1 cellular context compared by ENCODE assay signal in the genomic region with DNA sequence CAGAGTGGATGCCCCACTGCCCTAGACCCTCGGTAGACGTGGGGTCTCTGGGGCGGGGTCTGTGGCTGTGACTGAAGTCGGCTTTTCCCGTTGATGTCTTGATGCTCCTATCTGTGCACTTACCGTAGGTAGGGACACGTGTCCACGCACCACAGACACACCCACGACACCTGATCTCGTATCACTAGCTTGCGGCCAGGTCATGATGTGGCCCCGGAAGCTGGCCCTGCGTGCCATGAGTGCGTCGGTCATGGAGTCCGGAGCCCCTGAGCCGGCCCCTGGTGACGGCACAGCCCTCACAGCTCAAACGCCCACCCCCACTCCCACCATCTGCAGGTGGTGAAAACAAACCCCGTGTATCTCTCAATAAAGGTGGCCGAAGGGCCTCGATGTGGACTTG.
A peak's percentile ranks its signal among the peaks of the same experiment; 100 is the strongest.
TF ChIP-seq lines count a peak whose summit lies in the region.

No MANE protein-coding gene starts in this region.

TF ChIP-seq in HepG2, 621 proteins besides CTCF, POLR2A, EP300 and RAD21:
- TF ChIP-seq, protein P1, sequence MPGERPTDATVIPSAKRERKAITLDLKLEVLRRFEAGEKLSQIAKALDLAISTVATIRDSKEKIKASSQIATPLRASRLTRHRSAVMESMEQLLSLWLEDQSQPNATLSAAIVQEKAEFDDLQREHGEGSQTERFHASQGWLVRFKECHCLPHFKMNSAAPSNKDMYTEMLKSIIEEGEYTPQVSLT (CRISPR knock-in tag; IDR thresholded peaks at IDR 0.05; ENCODE audit: borderline replicate concordance, low read depth), result no peak
- TF ChIP-seq, protein P2, sequence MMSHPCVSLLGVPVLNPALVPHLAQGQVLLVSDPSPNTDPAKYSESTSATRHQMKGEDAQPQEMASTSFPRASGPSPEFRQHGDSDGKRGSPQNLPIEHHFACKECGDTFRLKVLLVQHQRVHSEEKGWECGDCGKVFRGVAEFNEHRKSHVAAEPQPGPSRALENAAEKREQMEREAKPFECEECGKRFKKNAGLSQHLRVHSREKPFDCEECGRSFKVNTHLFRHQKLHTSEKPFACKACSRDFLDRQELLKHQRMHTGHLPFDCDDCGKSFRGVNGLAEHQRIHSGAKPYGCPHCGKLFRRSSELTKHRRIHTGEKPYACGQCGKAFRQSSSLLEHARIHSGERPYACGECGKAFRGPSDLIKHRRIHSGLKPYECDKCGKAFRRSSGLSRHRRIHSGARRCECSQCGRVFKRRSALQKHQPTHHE (CRISPR knock-in tag; IDR thresholded peaks at IDR 0.05; ENCODE audit: borderline replicate concordance), result no peak
- TF ChIP-seq EZH2 (conservative IDR thresholded peaks at IDR 0.05; ENCODE audit: low read depth, low read length), result peak; percentile 46; the same call in 1 of the 2 replicates
- TF ChIP-seq ZNF501 (CRISPR knock-in tag; IDR thresholded peaks at IDR 0.05), result no peak
- TF ChIP-seq, protein P3, sequence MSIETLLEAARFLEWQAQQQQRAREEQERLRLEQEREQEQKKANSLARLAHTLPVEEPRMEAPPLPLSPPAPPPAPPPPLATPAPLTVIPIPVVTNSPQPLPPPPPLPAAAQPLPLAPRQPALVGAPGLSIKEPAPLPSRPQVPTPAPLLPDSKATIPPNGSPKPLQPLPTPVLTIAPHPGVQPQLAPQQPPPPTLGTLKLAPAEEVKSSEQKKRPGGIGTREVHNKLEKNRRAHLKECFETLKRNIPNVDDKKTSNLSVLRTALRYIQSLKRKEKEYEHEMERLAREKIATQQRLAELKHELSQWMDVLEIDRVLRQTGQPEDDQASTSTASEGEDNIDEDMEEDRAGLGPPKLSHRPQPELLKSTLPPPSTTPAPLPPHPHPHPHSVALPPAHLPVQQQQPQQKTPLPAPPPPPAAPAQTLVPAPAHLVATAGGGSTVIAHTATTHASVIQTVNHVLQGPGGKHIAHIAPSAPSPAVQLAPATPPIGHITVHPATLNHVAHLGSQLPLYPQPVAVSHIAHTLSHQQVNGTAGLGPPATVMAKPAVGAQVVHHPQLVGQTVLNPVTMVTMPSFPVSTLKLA (IDR thresholded peaks at IDR 0.05), result peak; percentile 32; the same call in 1 of the 2 replicates
- no peak for TF ChIP-seq ZNF879 (CRISPR knock-in tag; IDR thresholded peaks at IDR 0.05)
- TF ChIP-seq SP1 (IDR thresholded peaks at IDR 0.05), result no peak
- TF ChIP-seq SP1 (CRISPR knock-in tag; IDR thresholded peaks at IDR 0.05), result no peak
TF ChIP-seq in HepG2: peak in this region for 2.
